ENCODE assay signal across 10 cellular contexts in genomic region chr7:141460781-141461715, GRCh38.
DNase-seq lines count a peak whose midpoint lies in the region; TF ChIP-seq lines count a peak whose summit lies in the region.
"Had no signal": no experiment of that assay in that cellular context is flagged by ENCODE, and none has a peak within 500 bp of the region (broad histone marks: within the 10 kb centered on the region; RNA-seq: fewer than 3 reads in every experiment).

No MANE protein-coding gene starts in this region.

- no peaks in the 10 kb centered on the region for H3K36me3 ChIP-seq in vagina

- intact Hi-C loops in vagina (cut with DNase I), result no loop called here

- H3K4me3 ChIP-seq in vagina, result no peak overlapping the region
- H3K4me3 ChIP-seq: A549 had no signal

- no peaks in the 10 kb centered on the region for H3K27me3 ChIP-seq in vagina

- no peak for TF ChIP-seq CTCF in vagina (IDR thresholded peaks at IDR 0.05)

- DNase-seq in NCI-H510A treated with DMSO at 0.1 percent for 48 hours (lab: John Stamatoyannopoulos, UW), result peak; percentile 49
- DNase-seq in NCI-H510A (lab: John Stamatoyannopoulos, UW), result no peak
- DNase-seq in cerebellar cortex (ENCODE audit: low spot score), result peak; percentile 10
- peak; percentile 26 for DNase-seq in left kidney (ENCODE audit: low read depth, low spot score)
- no peak for DNase-seq in vagina (ENCODE audit: extremely low spot score in 2 of 2)
- no peak for DNase-seq in activated gamma-delta T cell treated with Interleukin-2 at 50 U/mL for 16 hours
- DNase-seq in effector CD8-positive, alpha-beta T cell (lab: John Stamatoyannopoulos, UW), result no peak
- DNase-seq in dermis blood vessel endothelial cell, result no peak
- DNase-seq: NCI-H2081 treated with DMSO at 0.1 percent for 48 hours had no signal

- peak overlapping the region; percentile 3 for H3K27ac ChIP-seq in vagina
- H3K27ac ChIP-seq: A549 had no signal

- peaks cover 23% of the 10 kb centered on the region for H3K4me1 ChIP-seq in vagina
- H3K4me1 ChIP-seq: A549 had no signal

- no peaks in the 10 kb centered on the region for H3K9me3 ChIP-seq in vagina

- no peak for TF ChIP-seq POLR2A in vagina (IDR thresholded peaks at IDR 0.05)

Comparison
In these comparisons a context has a peak if more than half of its experiments do, and no peak if none do; other contexts are left out.
1. DNase-seq: peak in NCI-H510A treated with DMSO at 0.1 percent for 48 hours (single experiment), cerebellar cortex (single experiment) and left kidney (single experiment); none in NCI-H510A (single experiment), vagina (0 of 2), activated gamma-delta T cell treated with Interleukin-2 at 50 U/mL for 16 hours (single experiment), effector CD8-positive, alpha-beta T cell (single experiment) and dermis blood vessel endothelial cell (single experiment).